8 cellular contexts compared by ENCODE assay signal in the genomic region with DNA sequence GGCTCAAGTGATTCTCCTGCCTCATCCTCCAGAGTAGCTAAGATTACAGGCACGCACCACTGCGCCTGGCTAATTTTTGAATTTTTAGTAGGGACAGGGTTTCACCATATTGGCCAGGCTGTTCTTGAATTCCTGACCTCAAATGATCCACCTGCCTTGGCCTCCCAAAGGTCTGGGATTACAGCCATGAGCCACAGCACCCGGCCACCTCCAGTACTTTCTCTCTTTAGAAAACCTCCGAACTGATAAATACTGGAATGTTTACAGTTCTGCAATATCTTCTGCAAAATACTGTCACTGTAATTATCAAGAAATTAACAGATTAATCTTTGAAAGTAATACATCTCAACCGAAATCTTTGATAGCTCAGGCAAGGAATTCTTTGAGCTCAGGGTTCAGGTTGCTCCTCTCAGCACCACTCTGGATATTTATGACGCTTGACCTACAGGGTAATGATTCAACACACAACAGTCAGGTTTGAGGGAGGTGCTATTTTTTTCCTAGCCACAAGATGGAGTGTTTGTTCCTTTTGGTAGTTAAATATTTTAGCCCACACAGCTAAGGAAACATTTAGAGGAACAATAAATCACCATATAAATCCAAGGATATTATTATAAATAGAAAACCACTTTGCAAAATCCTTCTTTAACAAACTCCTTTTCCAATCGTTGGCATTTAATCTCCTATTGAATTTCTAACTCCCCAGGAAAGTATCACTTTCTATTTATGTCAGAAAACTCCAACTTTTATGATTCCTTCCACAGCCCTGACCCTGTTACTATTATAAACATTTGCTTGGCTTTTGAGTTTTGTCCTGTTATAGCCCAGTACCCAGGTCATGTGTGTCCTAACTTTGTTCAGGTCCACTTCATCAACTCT. TPM values are rescaled to one million over a fixed set of nuclear protein-coding genes. Genes with fewer than 3 reads are reported as not detected.
A peak's percentile ranks its signal among the peaks of the same experiment; 100 is the strongest.
DNase-seq lines count a peak whose midpoint lies in the region; ATAC-seq, FAIRE-seq and TF ChIP-seq lines count a peak whose summit lies in the region.

No MANE protein-coding gene starts in this region.

- DNase-seq in COLO829 (ENCODE audit: low spot score) (peak; percentile 91), NCI-H2081 treated with DMSO at 0.1 percent for 48 hours (lab: John Stamatoyannopoulos, UW) (peak; percentile 15), frontal cortex (ENCODE audit: low spot score in 2 of 2) (peak; percentile 55 to 72), pancreas (peak in 3 of 6 donors; percentile 23 to 56 (median 29)), GOT3 (lab: John Stamatoyannopoulos, UW) (no peak)

- H3K4me3 ChIP-seq in pancreas, result no peak overlapping the region

- intact Hi-C loops in pancreas (cut with DNase I), result no loop called here

- no peak overlapping the region for H3K27ac ChIP-seq in pancreas

- no peaks in the 10 kb centered on the region for H3K4me1 ChIP-seq in pancreas

- FAIRE-seq in TTC549 (lab: Jason Lieb, UNC) (peak; percentile 41), frontal cortex (lab: Jason Lieb, UNC) (peak; percentile 88), pancreas (lab: Jason Lieb, UNC) (peak; percentile 95)

- 28 to 30% methylated on average over 7 of the region's 7 CpGs for WGBS in pancreas, 2 donors

- no peaks in the 10 kb centered on the region for H3K27me3 ChIP-seq in pancreas

- ATAC-seq in GM18867 (IDR thresholded peaks at IDR 0.05; ENCODE audit: unreplicated experiment) (peak; percentile 67), HG03108 (IDR thresholded peaks at IDR 0.05; ENCODE audit: unreplicated experiment) (peak; percentile 67), pancreas (peak; percentile 89 to 99 (median 96))

- H3K36me3 ChIP-seq in pancreas, result no peaks in the 10 kb centered on the region

- TF ChIP-seq CTCF in pancreas (IDR thresholded peaks at IDR 0.05), result peak; percentile 54 to 79 (median 70)

- H3K9me3 ChIP-seq in pancreas, result no peaks in the 10 kb centered on the region

RNA-seq across cellular contexts. Expression of a gene that starts 48.6 kb away (rescaled TPM):
- total RNA-seq in frontal cortex, result 63.2 TPM
- total RNA-seq in pancreas, result 10 to 100 TPM in 4 of 6 donors, 1 to 10 TPM in 2; 9.2 to 14.6 (median 11.5) TPM
- polyA plus RNA-seq in pancreas, result 1 to 10 TPM; 2.4 to 5.3 TPM
